9 cellular contexts compared by ENCODE assay signal in the genomic region with DNA sequence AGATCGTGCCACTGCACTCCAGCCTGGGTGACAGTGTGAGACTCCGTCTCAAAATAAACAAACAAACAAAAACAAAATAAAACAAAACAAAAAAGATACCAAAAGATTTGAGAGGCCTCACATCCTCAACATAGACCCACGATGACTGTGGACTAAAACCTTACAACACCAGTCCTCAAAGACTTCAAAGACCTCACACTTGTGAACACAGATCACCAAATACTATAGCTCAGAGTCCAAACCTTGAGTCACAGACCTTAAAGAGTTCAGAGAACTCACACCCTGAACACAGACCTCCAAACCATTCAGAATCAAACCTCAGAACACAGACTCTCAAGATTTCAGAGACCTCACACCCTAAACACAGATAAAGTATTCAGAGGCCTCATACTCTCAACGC. TPM values are rescaled to one million over a fixed set of nuclear protein-coding genes. Genes with fewer than 3 reads are reported as not detected.
"Had no signal": no experiment of that assay in that cellular context is flagged by ENCODE, and none has a peak within 500 bp of the region (broad histone marks: within the 10 kb centered on the region; RNA-seq: fewer than 3 reads in every experiment).

No MANE protein-coding gene starts in this region.

- DNase-seq: GDM1, GF-D8 had no signal

- H3K4me3 ChIP-seq: GM12878 had no signal

- FAIRE-seq: G401.6, GM12878, GM12891, GM12892, GM18507, GM19239 had no signal

- ATAC-seq: GM12878 had no signal

RNA-seq across cellular contexts. Expression of a gene that starts 12.7 kb away (rescaled TPM):
- total RNA-seq: G401, GM12878 had no signal
- polyA plus RNA-seq: GM12878 had no signal
